ENCODE assay signal across 1 cellular context in genomic region chr16:52773026-52773425, GRCh38.
TF ChIP-seq lines count a peak whose summit lies in the region.

No MANE protein-coding gene starts in this region.

TF ChIP-seq in GM23338, 12 proteins besides CTCF, POLR2A, EP300 and RAD21 (continued from another document):
- no peak for TF ChIP-seq ZNF462 (CRISPR knock-in tag; IDR thresholded peaks at IDR 0.05)
- TF ChIP-seq REST (IDR thresholded peaks at IDR 0.05; ENCODE audit: unreplicated experiment), result no peak
- TF ChIP-seq ZNF114 (CRISPR knock-in tag; IDR thresholded peaks at IDR 0.05), result no peak
